Comparison of ENCODE assay signal across 1 cellular context in genomic region chr6:6595025-6595424, GRCh38.
TF ChIP-seq lines count a peak whose summit lies in the region.

No MANE protein-coding gene starts in this region.

TF ChIP-seq in GM12878, 131 proteins besides CTCF, POLR2A, EP300 and RAD21:
- TF ChIP-seq CHD1 (IDR thresholded peaks at IDR 0.05; ENCODE audit: low read depth, low read length) (no peak), MYB (IDR thresholded peaks at IDR 0.05; ENCODE audit: borderline replicate concordance, low read depth, low read length) (no peak), IRF5 (IDR thresholded peaks at IDR 0.05; ENCODE audit: borderline replicate concordance) (0 out of 2 replicates have a peak, but pooled peaks have one; percentile 28), BMI1 (IDR thresholded peaks at IDR 0.05; ENCODE audit: borderline replicate concordance) (no peak), RUNX3 (IDR thresholded peaks at IDR 0.05; ENCODE audit: low read length) (no peak), MTA2 (IDR thresholded peaks at IDR 0.05; ENCODE audit: low read depth) (no peak)
TF ChIP-seq in GM12878: peak in this region for 1.
